In genomic region chr9:129752915-129753724, GRCh38 we compare ENCODE assay signal across 8 cellular contexts. TPM values are rescaled to one million over a fixed set of nuclear protein-coding genes. Genes with fewer than 3 reads are reported as not detected.
DNase-seq lines count a peak whose midpoint lies in the region; ATAC-seq and TF ChIP-seq lines count a peak whose summit lies in the region.

PTGES (minus strand) TSS chr9:129753042; CDS start chr9:129753012, 30 bp downstream.

- no peak within 1 kb of the TSS for H3K9ac ChIP-seq in SK-N-MC (ENCODE audit: insufficient read length)

- no peaks in the 10 kb centered on the region for H3K36me3 ChIP-seq in A673 (ENCODE audit: insufficient read depth, low read length, poor library complexity, severe bottlenecking)
- H3K36me3 ChIP-seq in SK-N-MC (ENCODE audit: insufficient read depth, low read length), result no peaks in the 10 kb centered on the region

- peak; percentile 95 for ATAC-seq in right cardiac atrium
- no peak for ATAC-seq in GM19463 (IDR thresholded peaks at IDR 0.05; ENCODE audit: unreplicated experiment)
- ATAC-seq in HG03139 (IDR thresholded peaks at IDR 0.05; ENCODE audit: unreplicated experiment), result no peak

- BruUV-seq in A673 (replicated peaks; lab: Mats Ljungman, UMichigan), result no TSS peak

- CTCF ChIA-PET in A673 (lab: Charles Lee), result interaction anchor here (0.5 kb wide), 1 partner anchor 127 kb away, joined by 4 read pairs; the partner anchor contains the start of gene NTMT1

- 19% methylated on average over 22 of the region's 22 CpGs for whole genome bisulfite sequencing in right cardiac atrium

- H3K4me1 ChIP-seq in A673 (ENCODE audit: insufficient read depth, low read length, poor library complexity, severe bottlenecking) (peaks cover 4% of the 10 kb centered on the region), right cardiac atrium (ENCODE audit: control insufficient read depth, insufficient read depth, low read length) (no peaks in the 10 kb centered on the region)

- POLR2A ChIA-PET in A673 (lab: Charles Lee; ENCODE audit: low non-redundant PET), result interaction anchor here (0.6 kb wide), 1 partner anchor 629 kb away, joined by 3 read pairs; no protein-coding TSS in a partner anchor

- H3K27me3 ChIP-seq in A673 (replicated peaks; ENCODE audit: insufficient read depth, low read depth, low read length, poor library complexity) (no peaks in the 10 kb centered on the region), right cardiac atrium (ENCODE audit: control insufficient read depth, insufficient read depth) (no peaks in the 10 kb centered on the region)

- H3K4me3 ChIP-seq in A673 (ENCODE audit: low read depth, low read length, poor library complexity, severe bottlenecking), result peak within 1 kb of the TSS; percentile 26
- peak within 1 kb of the TSS; percentile 68 for H3K4me3 ChIP-seq in SK-N-MC
- peak within 1 kb of the TSS; percentile 8 for H3K4me3 ChIP-seq in right cardiac atrium (ENCODE audit: low read length)
- H3K4me3 ChIP-seq in skeletal muscle cell (ENCODE audit: low read depth, low read length), result peak within 1 kb of the TSS; percentile 33

- no peak for TF ChIP-seq CTCF in A673 (conservative IDR thresholded peaks at IDR 0.05; ENCODE audit: low read depth, low read length)

- no peak within 1 kb of the TSS for H3K27ac ChIP-seq in A673 (ENCODE audit: low read depth, low read length, poor library complexity, severe bottlenecking)
- no peak within 1 kb of the TSS for H3K27ac ChIP-seq in SK-N-MC
- no peak within 1 kb of the TSS for H3K27ac ChIP-seq in right cardiac atrium (ENCODE audit: low read length)

- peak; percentile 80 for DNase-seq in A673 (ENCODE audit: low spot score)
- peak; percentile 77 for DNase-seq in HCEC 1CT
- DNase-seq in SK-N-MC (ENCODE audit: low read depth, low spot score), result no peak
- DNase-seq in anterior cingulate cortex (lab: John Stamatoyannopoulos, UW), result peak in 45 of 58 donors; percentile 4 to 71 (median 25)
- DNase-seq in right cardiac atrium, result peak; percentile 81 to 93 (median 93)
- no peak for DNase-seq in skeletal muscle cell (ENCODE audit: low read depth)

- intact Hi-C loops in A673 (cut with micrococcal nuclease; ENCODE audit: unreplicated experiment), result no loop called here
- intact Hi-C loops in right cardiac atrium (cut with DNase I), result no loop called here

- H3K9me3 ChIP-seq in A673 (ENCODE audit: low read depth, low read length, poor library complexity, severe bottlenecking) (no peaks in the 10 kb centered on the region), SK-N-MC (ENCODE audit: low read depth, low read length) (no peaks in the 10 kb centered on the region), right cardiac atrium (ENCODE audit: control insufficient read depth, low read length) (no peaks in the 10 kb centered on the region)

RNA-seq across cellular contexts. Expression of gene PTGES, which starts in this region (rescaled TPM):
- 0.80 and 1.4 TPM in 2 replicates for total RNA-seq in A673 (2021)
- 1 to 10 TPM; 1.9 to 9.6 (median 6.1) TPM for total RNA-seq in right cardiac atrium
- polyA plus RNA-seq in right cardiac atrium, result 3.7 TPM

Comparison
In these comparisons a context has a peak if more than half of its experiments do, and no peak if none do; other contexts are left out.
1. DNase-seq: peak in A673 (single experiment), HCEC 1CT (single experiment), anterior cingulate cortex (45 of 58) and right cardiac atrium (3 of 3); none in SK-N-MC (single experiment) and skeletal muscle cell (single experiment).
2. H3K4me3 ChIP-seq: peak in every context shown above with its lines; median percentile 68 in SK-N-MC; 33 in skeletal muscle cell; 26 in A673; 8 in right cardiac atrium.
3. ATAC-seq: peak in right cardiac atrium (2 of 2); none in GM19463 (single experiment) and HG03139 (single experiment).